17 cellular contexts compared by ENCODE assay signal in the genomic region with DNA sequence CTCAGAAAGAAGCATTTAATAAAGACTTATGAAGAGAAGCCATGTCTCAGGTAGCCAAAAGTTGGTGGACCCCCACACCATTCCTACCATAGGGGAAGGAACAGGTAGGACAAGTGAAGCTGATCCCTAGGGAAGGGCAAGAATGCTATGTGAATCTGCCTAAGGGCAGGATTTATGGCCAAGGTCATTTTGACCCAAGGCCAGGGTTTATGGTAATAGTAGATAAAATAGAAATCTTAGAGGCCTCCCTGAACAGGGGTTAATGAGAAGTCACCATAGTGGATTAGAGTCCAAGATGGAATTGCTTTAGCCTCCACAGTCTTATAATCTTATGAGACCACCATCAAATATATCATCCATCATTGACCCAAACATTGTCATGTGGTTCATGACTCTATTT. TPM values are rescaled to one million over a fixed set of nuclear protein-coding genes. Genes with fewer than 3 reads are reported as not detected.
A peak's percentile ranks its signal among the peaks of the same experiment; 100 is the strongest.
DNase-seq lines count a peak whose midpoint lies in the region; ATAC-seq and TF ChIP-seq lines count a peak whose summit lies in the region.
"Had no signal": no experiment of that assay in that cellular context is flagged by ENCODE, and none has a peak within 500 bp of the region (broad histone marks: within the 10 kb centered on the region; RNA-seq: fewer than 3 reads in every experiment).

No MANE protein-coding gene starts in this region.

- peaks cover 39% of the 10 kb centered on the region for H3K9me3 Mint-ChIP-seq in activated CD4-positive, alpha-beta T cell treated with anti-CD3 and anti-CD28 coated beads, Interleukin-2, amount 10 ng/mL, durations not matched to agents 7 days and 5 days
- peaks cover 4% of the 10 kb centered on the region for H3K9me3 Mint-ChIP-seq in activated CD4-positive, alpha-beta T cell treated with anti-CD3 and anti-CD28 coated beads for 36 hours (ENCODE audit: low read depth)
- H3K9me3 Mint-ChIP-seq in T-cell = peaks cover 3 to 11% (median 10%) of the 10 kb centered on the region in 3 donors
- H3K9me3 Mint-ChIP-seq in endothelial cell (ENCODE audit: unreplicated experiment) = peaks cover 8% of the 10 kb centered on the region
- H3K9me3 Mint-ChIP-seq in progenitor cell of endocrine pancreas (ENCODE audit: low read depth) = peaks cover 7% of the 10 kb centered on the region

- no peak overlapping the region for H3K4me3 Mint-ChIP-seq in activated CD4-positive, alpha-beta T cell treated with anti-CD3 and anti-CD28 coated beads, Interleukin-2, amount 10 ng/mL, durations not matched to agents 7 days and 5 days
- H3K4me3 Mint-ChIP-seq in activated CD4-positive, alpha-beta T cell treated with anti-CD3 and anti-CD28 coated beads for 36 hours = no peak overlapping the region
- H3K4me3 Mint-ChIP-seq in T-cell = peak overlapping the region in 1 of 3 donors; percentile 65
- no peak overlapping the region for H3K4me3 Mint-ChIP-seq in endothelial cell (ENCODE audit: unreplicated experiment)
- no peak overlapping the region for H3K4me3 Mint-ChIP-seq in progenitor cell of endocrine pancreas (ENCODE audit: low read depth)

- DNase-seq in activated CD4-positive, alpha-beta T cell treated with anti-CD3 and anti-CD28 coated beads, Interleukin-2, amount 10 ng/mL, durations not matched to agents 7 days and 5 days = no peak
- no peak for DNase-seq in activated CD4-positive, alpha-beta T cell treated with anti-CD3 and anti-CD28 coated beads for 36 hours
- DNase-seq in T-cell (no peak), endothelial cell (ENCODE audit: low spot score) (no peak), progenitor cell of endocrine pancreas (ENCODE audit: low spot score, unreplicated experiment) (no peak), H4 (ENCODE audit: low spot score) (no peak), C1 segment of cervical spinal cord (lab: John Stamatoyannopoulos, UW) (no peak), NCI-H1694 (lab: John Stamatoyannopoulos, UW) (no peak)
- DNase-seq: 8988T, DMS79 treated with DMSO at 0.1 percent for 48 hours, GDM1, KG1, MG63, NCI-H1092 treated with DMSO at 0.1 percent for 48 hours, NCI-H1694 treated with DMSO at 0.1 percent for 48 hours, NCI-H774 had no signal

- CTCF ChIA-PET in activated CD4-positive, alpha-beta T cell treated with anti-CD3 and anti-CD28 coated beads, Interleukin-2, amount 10 ng/mL, durations not matched to agents 7 days and 5 days (lab: Charles Lee) = no interaction called here
- CTCF ChIA-PET in activated CD4-positive, alpha-beta T cell treated with anti-CD3 and anti-CD28 coated beads for 36 hours (lab: Charles Lee) = interaction anchor here (1.7 to 2.9 kb wide), 2 partner anchors 8 to 13 kb away, joined by 6 to 8 read pairs; no protein-coding TSS in a partner anchor
- CTCF ChIA-PET in T-cell (lab: Charles Lee) = no interaction called here

- POLR2A ChIA-PET in activated CD4-positive, alpha-beta T cell treated with anti-CD3 and anti-CD28 coated beads, Interleukin-2, amount 10 ng/mL, durations not matched to agents 7 days and 5 days (lab: Charles Lee) = no interaction called here
- POLR2A ChIA-PET in activated CD4-positive, alpha-beta T cell treated with anti-CD3 and anti-CD28 coated beads for 36 hours (lab: Charles Lee) = no interaction called here
- POLR2A ChIA-PET in T-cell (lab: Charles Lee) = no interaction called here

- ATAC-seq in activated CD4-positive, alpha-beta T cell treated with anti-CD3 and anti-CD28 coated beads for 36 hours = no peak
- no peak for ATAC-seq in T-cell (replicated peaks in 1 of 4)
- ATAC-seq: Right ventricle myocardium inferior had no signal

- H3K36me3 Mint-ChIP-seq in activated CD4-positive, alpha-beta T cell treated with anti-CD3 and anti-CD28 coated beads, Interleukin-2, amount 10 ng/mL, durations not matched to agents 7 days and 5 days (ENCODE audit: low read depth) = peaks cover 38% of the 10 kb centered on the region
- H3K36me3 Mint-ChIP-seq in activated CD4-positive, alpha-beta T cell treated with anti-CD3 and anti-CD28 coated beads for 36 hours (ENCODE audit: low read depth) = peaks cover 2% of the 10 kb centered on the region
- H3K36me3 Mint-ChIP-seq in T-cell (peaks cover 12% of the 10 kb centered on the region), endothelial cell (ENCODE audit: low read depth, unreplicated experiment) (peaks cover 15% of the 10 kb centered on the region), progenitor cell of endocrine pancreas (ENCODE audit: insufficient read depth) (no peaks in the 10 kb centered on the region)

- peaks cover 55% of the 10 kb centered on the region for H3K4me1 Mint-ChIP-seq in activated CD4-positive, alpha-beta T cell treated with anti-CD3 and anti-CD28 coated beads, Interleukin-2, amount 10 ng/mL, durations not matched to agents 7 days and 5 days
- peaks cover 34% of the 10 kb centered on the region for H3K4me1 Mint-ChIP-seq in activated CD4-positive, alpha-beta T cell treated with anti-CD3 and anti-CD28 coated beads for 36 hours
- H3K4me1 Mint-ChIP-seq in T-cell (peaks cover 56 to 70% (median 57%) of the 10 kb centered on the region in 3 donors), endothelial cell (ENCODE audit: unreplicated experiment) (peaks cover 52% of the 10 kb centered on the region), progenitor cell of endocrine pancreas (ENCODE audit: low read depth) (peaks cover 16% of the 10 kb centered on the region)

- TF ChIP-seq CTCF in endothelial cell (IDR thresholded peaks at IDR 0.05; ENCODE audit: unreplicated experiment) = no peak
- TF ChIP-seq CTCF in progenitor cell of endocrine pancreas (IDR thresholded peaks at IDR 0.05; ENCODE audit: unreplicated experiment) = no peak

- no peaks in the 10 kb centered on the region for H3K27me3 Mint-ChIP-seq in activated CD4-positive, alpha-beta T cell treated with anti-CD3 and anti-CD28 coated beads, Interleukin-2, amount 10 ng/mL, durations not matched to agents 7 days and 5 days
- no peaks in the 10 kb centered on the region for H3K27me3 Mint-ChIP-seq in activated CD4-positive, alpha-beta T cell treated with anti-CD3 and anti-CD28 coated beads for 36 hours
- no peaks in the 10 kb centered on the region for H3K27me3 Mint-ChIP-seq in T-cell
- peaks cover 10% of the 10 kb centered on the region for H3K27me3 Mint-ChIP-seq in endothelial cell (ENCODE audit: unreplicated experiment)
- H3K27me3 Mint-ChIP-seq in progenitor cell of endocrine pancreas = no peaks in the 10 kb centered on the region

- peak overlapping the region; percentile 98 for H3K27ac Mint-ChIP-seq in activated CD4-positive, alpha-beta T cell treated with anti-CD3 and anti-CD28 coated beads, Interleukin-2, amount 10 ng/mL, durations not matched to agents 7 days and 5 days
- no peak overlapping the region for H3K27ac Mint-ChIP-seq in activated CD4-positive, alpha-beta T cell treated with anti-CD3 and anti-CD28 coated beads for 36 hours
- H3K27ac Mint-ChIP-seq in T-cell (peak overlapping the region; percentile 96 to 98), endothelial cell (ENCODE audit: unreplicated experiment) (peak overlapping the region; percentile 99), progenitor cell of endocrine pancreas (peak overlapping the region; percentile 85)

- intact Hi-C loops in activated CD4-positive, alpha-beta T cell treated with anti-CD3 and anti-CD28 coated beads for 36 hours (cut with DNase I, micrococcal nuclease) = no loop called here

RNA-seq across cellular contexts. Expression of a gene that starts 26.0 kb away (rescaled TPM):
- 10 to 100 TPM; 71.4 to 80.5 TPM for total RNA-seq in activated CD4-positive, alpha-beta T cell treated with anti-CD3 and anti-CD28 coated beads, Interleukin-2, amount 10 ng/mL, durations not matched to agents 7 days and 5 days
- 10 to 100 TPM; 59.2 to 75.5 TPM for total RNA-seq in activated CD4-positive, alpha-beta T cell treated with anti-CD3 and anti-CD28 coated beads for 36 hours
- total RNA-seq in T-cell (10 to 100 TPM; 35.1 to 53.6 (median 37.3) TPM), endothelial cell (ENCODE audit: unreplicated experiment) (107 TPM), progenitor cell of endocrine pancreas (38.6 and 47.9 TPM in 2 replicates)
- total RNA-seq in H4 (2014; rRNA removed; shearing (Covaris generic)) = 94.2 and 98.5 TPM in 2 replicates
